Comparison of ENCODE assay signal across 8 cellular contexts in genomic region chr11:117226388-117227385, GRCh38. TPM values are rescaled to one million over a fixed set of nuclear protein-coding genes. Genes with fewer than 3 reads are reported as not detected.
DNase-seq lines count a peak whose midpoint lies in the region; ATAC-seq, FAIRE-seq and TF ChIP-seq lines count a peak whose summit lies in the region.

No MANE protein-coding gene starts in this region.

- no peak for TF ChIP-seq POLR2A in HCT116 (IDR thresholded peaks at IDR 0.05; ENCODE audit: borderline replicate concordance, extremely low read depth, insufficient read depth, insufficient read length)

- DNase-seq in DMS53 (lab: John Stamatoyannopoulos, UW) (peak; percentile 91), HCT116 (ENCODE audit: low read depth, low spot score) (peak; percentile 65), NCI-H1694 treated with DMSO at 0.1 percent for 48 hours (lab: John Stamatoyannopoulos, UW) (peak; percentile 80), caudate nucleus (lab: John Stamatoyannopoulos, UW) (peak in 34 of 61 donors; percentile 11 to 80 (median 34)), keratinocyte (ENCODE audit: low read depth, low spot score) (peak; percentile 35)
- peak; percentile 21 for DNase-seq in stimulated activated CD4-positive, alpha-beta T cell treated with anti-CD3 and anti-CD28 coated beads, Interleukin-4, amount 100 ng/mL, for 1 hour

- CTCF ChIA-PET in HCT116 (lab: Charles Lee), result interaction anchor here (1.0 to 2.8 kb wide), 6 partner anchors 12 to 713 kb away, joined by 3 to 30 read pairs (median 6); partner anchors contain the start of genes APOA5 and SIDT2

- POLR2A ChIA-PET in HCT116 (lab: Charles Lee), result interaction anchor here (1.4 kb wide), 1 partner anchor 48 kb away, joined by 3 read pairs; the partner anchor contains the start of gene SIDT2

- H2AFZ ChIP-seq in HCT116 (ENCODE audit: low read depth, low read length, poor library complexity, severe bottlenecking) (no peak overlapping the region), SU-DHL-6 (ENCODE audit: low read depth, low read length, severe bottlenecking) (no peak overlapping the region), keratinocyte (ENCODE audit: control insufficient read depth, low read length) (no peak overlapping the region)

- H3F3A ChIP-seq in SU-DHL-6 (ENCODE audit: insufficient read depth), result 0 out of 2 replicates have a peak, but pooled peaks cover 11% of the 10 kb centered on the region

- H3K4me1 ChIP-seq in HCT116 (ENCODE audit: control insufficient read depth in 1 of 2, insufficient read depth in 2 of 2, low read length in 2 of 2), result peaks cover 14 to 24% of the 10 kb centered on the region in 2 experiments; a peak in 3 of 4 replicates
- peaks cover 9% of the 10 kb centered on the region for H3K4me1 ChIP-seq in keratinocyte (ENCODE audit: control insufficient read depth, extremely low read depth, insufficient read depth, low read length)

- intact Hi-C loops in HCT116 (cut with micrococcal nuclease), result loop anchor here (1.0 to 5.0 kb wide), 5 partner anchors 45 to 494 kb away; partner anchors contain the start of gene APOA5

- TF ChIP-seq CTCF in HCT116 (IDR thresholded peaks at IDR 0.05 in 2 of 3, conservative IDR thresholded peaks at IDR 0.05 in 1 of 3; ENCODE audit: borderline replicate concordance in 1 of 3, insufficient read depth in 1 of 3, low read depth in 2 of 3, low read length in 2 of 3) (peak; percentile 67 to 91 (median 79)), SU-DHL-6 (IDR thresholded peaks at IDR 0.05; ENCODE audit: insufficient read depth, low read length, poor library complexity, severe bottlenecking) (peak; percentile 63), keratinocyte (optimal IDR thresholded peaks at IDR 0.05 in 1 of 3, IDR thresholded peaks at IDR 0.05 in 1 of 3, conservative IDR thresholded peaks at IDR 0.05 in 1 of 3; ENCODE audit: extremely low read depth in 1 of 3, insufficient read depth in 2 of 3, low read length in 3 of 3) (peak; percentile 69 to 76 (median 76))

- H3K4me2 ChIP-seq in HCT116 (ENCODE audit: low read length) (no peak overlapping the region), SU-DHL-6 (ENCODE audit: low read depth, low read length, poor library complexity, severe bottlenecking) (no peak overlapping the region), keratinocyte (ENCODE audit: control insufficient read depth, extremely low read depth, insufficient read depth, low read depth, low read length) (no peak overlapping the region)

- H3K4me3 ChIP-seq in HCT116 (replicated peaks in 1 of 2; ENCODE audit: low read depth in 1 of 2, low read length in 2 of 2) (no peak overlapping the region), SU-DHL-6 (ENCODE audit: insufficient read depth, low read length, poor library complexity, severe bottlenecking) (no peak overlapping the region), keratinocyte (ENCODE audit: control insufficient read depth in 2 of 3, extremely low read depth in 1 of 3, insufficient read depth in 2 of 3, low read depth in 1 of 3, low read length in 3 of 3) (no peak overlapping the region)

- ATAC-seq in HCT116 (peak; percentile 75), HG03135 (IDR thresholded peaks at IDR 0.05; ENCODE audit: unreplicated experiment) (no peak)

- BruUV-seq in HCT116 (replicated peaks; lab: Mats Ljungman, UMichigan), result no TSS peak

- H3K9ac ChIP-seq in HCT116 (ENCODE audit: low read length) (no peak overlapping the region), SU-DHL-6 (ENCODE audit: low read length) (no peak overlapping the region), keratinocyte (ENCODE audit: control insufficient read depth, extremely low read depth, insufficient read depth, low read length) (no peak overlapping the region)

- H3K27me3 ChIP-seq in HCT116 (ENCODE audit: insufficient read depth, low read length), result no peaks in the 10 kb centered on the region
- no peaks in the 10 kb centered on the region for H3K27me3 ChIP-seq in SU-DHL-6 (ENCODE audit: low read length)
- H3K27me3 ChIP-seq in keratinocyte (ENCODE audit: control insufficient read depth, extremely low read depth, insufficient read depth, low read length), result no peaks in the 10 kb centered on the region

- peak; percentile 94 for TF ChIP-seq RAD21 in HCT116 (IDR thresholded peaks at IDR 0.05; ENCODE audit: low read depth)

- no peaks in the 10 kb centered on the region for H4K20me1 ChIP-seq in HCT116 (ENCODE audit: insufficient read depth)
- H4K20me1 ChIP-seq in SU-DHL-6 (ENCODE audit: low read depth, low read length), result no peaks in the 10 kb centered on the region
- no peaks in the 10 kb centered on the region for H4K20me1 ChIP-seq in keratinocyte (ENCODE audit: control insufficient read depth, extremely low read depth, insufficient read depth, low read length)

- H3K79me2 ChIP-seq in HCT116 (ENCODE audit: insufficient read depth, low read length) (peaks cover 20% of the 10 kb centered on the region), SU-DHL-6 (ENCODE audit: insufficient read depth, low read length) (peaks cover 17% of the 10 kb centered on the region), keratinocyte (ENCODE audit: control insufficient read depth, insufficient read depth, low read length) (peaks cover 25% of the 10 kb centered on the region)

- H3K9me1 ChIP-seq in keratinocyte (ENCODE audit: control insufficient read depth, extremely low read depth, insufficient read depth, low read length), result peaks cover 2% of the 10 kb centered on the region

- RAD21 ChIA-PET in HCT116 (lab: Charles Lee; ENCODE audit: low non-redundant PET in 1 of 2, low total read pairs in 2 of 2, uncharacterized antibody in 2 of 2, unreplicated experiment in 2 of 2), result interaction anchor here (0.8 to 1.2 kb wide), 5 partner anchors 45 to 435 kb away, joined by 3 read pairs; partner anchors contain the start of gene APOA5 (in 1 of the 2)

- dilution Hi-C loops in keratinocyte (cut with MboI; ENCODE audit: extremely low pct_ligation_motif_present, low sequenced_read_pairs), result no loop called here

- peak; percentile 69 for FAIRE-seq in keratinocyte (lab: Jason Lieb, UNC)

- H3K9me3 ChIP-seq in HCT116 (ENCODE audit: control insufficient read depth in 1 of 2, insufficient read depth in 1 of 2, low read depth in 1 of 2, low read length in 2 of 2), result no peaks in the 10 kb centered on the region
- no peaks in the 10 kb centered on the region for H3K9me3 ChIP-seq in SU-DHL-6 (ENCODE audit: insufficient read depth, low read length)
- no peaks in the 10 kb centered on the region for H3K9me3 ChIP-seq in keratinocyte (ENCODE audit: control insufficient read depth, low read depth, low read length)

- no peaks in the 10 kb centered on the region for H3K9me2 ChIP-seq in HCT116 (ENCODE audit: insufficient read depth)
- no peaks in the 10 kb centered on the region for H3K9me2 ChIP-seq in SU-DHL-6 (replicated peaks; ENCODE audit: insufficient read depth, low read length)

- H3K36me3 ChIP-seq in HCT116 (ENCODE audit: control insufficient read depth in 1 of 2, insufficient read depth in 2 of 2, low read length in 2 of 2), result peaks cover 9 to 12% of the 10 kb centered on the region in 2 experiments; a peak in 3 of 4 replicates
- no peaks in the 10 kb centered on the region for H3K36me3 ChIP-seq in SU-DHL-6 (ENCODE audit: low read length)
- peaks cover 43 to 50% of the 10 kb centered on the region in 2 experiments for H3K36me3 ChIP-seq in keratinocyte (ENCODE audit: control insufficient read depth in 2 of 2, extremely low read depth in 1 of 2, insufficient read depth in 2 of 2, low read length in 2 of 2)

- H3K27ac ChIP-seq in HCT116 (ENCODE audit: low read depth, low read length) (no peak overlapping the region), SU-DHL-6 (ENCODE audit: low read depth, low read length) (no peak overlapping the region), caudate nucleus (ENCODE audit: low read depth, low read length) (no peak overlapping the region), keratinocyte (ENCODE audit: control insufficient read depth, insufficient read depth, low read length) (no peak overlapping the region)

RNA-seq across cellular contexts. Expression of gene PCSK7, which starts 5.2 kb away (rescaled TPM):
- 30.0 TPM for total RNA-seq in HCT116 (2021; ENCODE audit: unreplicated experiment)
- polyA plus RNA-seq in HCT116 (2012), result 10.9 and 12.5 TPM in 2 replicates
- polyA plus RNA-seq in keratinocyte, result 32.9 to 48.6 TPM (median 35.4 TPM) in 3 replicates
- polyA plus RNA-seq in keratinocyte (2011; ENCODE audit: low read depth), result 15.4 TPM
- 21.9 and 32.8 TPM in 2 replicates for polyA plus RNA-seq in keratinocyte (2011; cell fraction: cytosol; rRNA removed)
- 113 and 135 TPM in 2 replicates for polyA plus RNA-seq in keratinocyte (2011; cell fraction: nucleus; rRNA removed)
- 23.6 and 36.6 TPM in 2 replicates for polyA plus RNA-seq in keratinocyte (2012; ENCODE audit: low replicate concordance)
- 54.1 to 67.0 TPM (median 58.0 TPM) in 3 replicates for polyA minus RNA-seq in keratinocyte
- 55.1 TPM for polyA minus RNA-seq in keratinocyte (2011; cell fraction: cytosol; rRNA and poly(A)+ RNA removed)
- polyA minus RNA-seq in keratinocyte (2011; cell fraction: nucleus; rRNA and poly(A)+ RNA removed), result 59.5 and 89.2 TPM in 2 replicates

RNA-seq across cellular contexts. Expression of gene RNF214, which starts 5.8 kb away (rescaled TPM):
- 29.3 TPM for total RNA-seq in HCT116 (2021; ENCODE audit: unreplicated experiment)
- 21.0 and 21.1 TPM in 2 replicates for polyA plus RNA-seq in HCT116 (2012)
- polyA plus RNA-seq in keratinocyte, result 8.1 to 11.8 TPM (median 11.3 TPM) in 3 replicates
- polyA plus RNA-seq in keratinocyte (2011; ENCODE audit: low read depth), result 25.3 TPM
- 10.0 and 10.2 TPM in 2 replicates for polyA plus RNA-seq in keratinocyte (2011; cell fraction: cytosol; rRNA removed)
- polyA plus RNA-seq in keratinocyte (2011; cell fraction: nucleus; rRNA removed), result 16.0 and 16.9 TPM in 2 replicates
- 8.7 and 8.8 TPM in 2 replicates for polyA plus RNA-seq in keratinocyte (2012; ENCODE audit: low replicate concordance)
- 19.0 to 33.1 TPM (median 21.6 TPM) in 3 replicates for polyA minus RNA-seq in keratinocyte
- 9.0 TPM for polyA minus RNA-seq in keratinocyte (2011; cell fraction: cytosol; rRNA and poly(A)+ RNA removed)
- 11.7 and 14.7 TPM in 2 replicates for polyA minus RNA-seq in keratinocyte (2011; cell fraction: nucleus; rRNA and poly(A)+ RNA removed)

RNA-seq across cellular contexts. Expression of gene TAGLN, which starts 27.5 kb away (rescaled TPM):
- total RNA-seq in HCT116 (2021; ENCODE audit: unreplicated experiment), result 10.0 TPM
- polyA plus RNA-seq in HCT116 (2012), result 15.2 and 16.1 TPM in 2 replicates
- 20.5 to 85.4 TPM (median 26.6 TPM) in 3 replicates for polyA plus RNA-seq in keratinocyte
- 72.5 TPM for polyA plus RNA-seq in keratinocyte (2011; ENCODE audit: low read depth)
- polyA plus RNA-seq in keratinocyte (2011; cell fraction: cytosol; rRNA removed), result 56.0 and 112 TPM in 2 replicates
- polyA plus RNA-seq in keratinocyte (2011; cell fraction: nucleus; rRNA removed), result 50.5 and 81.3 TPM in 2 replicates
- polyA plus RNA-seq in keratinocyte (2012; ENCODE audit: low replicate concordance), result 14.5 and 64.7 TPM in 2 replicates
- polyA minus RNA-seq in keratinocyte, result 4.3 to 37.9 TPM (median 8.0 TPM) in 3 replicates
- 25.7 TPM for polyA minus RNA-seq in keratinocyte (2011; cell fraction: cytosol; rRNA and poly(A)+ RNA removed)
- polyA minus RNA-seq in keratinocyte (2011; cell fraction: nucleus; rRNA and poly(A)+ RNA removed), result 18.9 and 34.0 TPM in 2 replicates

RNA-seq across cellular contexts. Expression of gene SIDT2, which starts 48.1 kb away (rescaled TPM):
- 37.0 TPM for total RNA-seq in HCT116 (2021; ENCODE audit: unreplicated experiment)
- polyA plus RNA-seq in HCT116 (2012), result 22.3 and 26.2 TPM in 2 replicates
- polyA plus RNA-seq in keratinocyte, result 9.8 to 14.3 TPM (median 12.6 TPM) in 3 replicates
- 24.4 TPM for polyA plus RNA-seq in keratinocyte (2011; ENCODE audit: low read depth)
- 11.1 and 11.9 TPM in 2 replicates for polyA plus RNA-seq in keratinocyte (2011; cell fraction: cytosol; rRNA removed)
- polyA plus RNA-seq in keratinocyte (2011; cell fraction: nucleus; rRNA removed), result 53.7 and 63.4 TPM in 2 replicates
- 11.4 and 17.9 TPM in 2 replicates for polyA plus RNA-seq in keratinocyte (2012; ENCODE audit: low replicate concordance)
- 34.9 to 72.0 TPM (median 34.9 TPM) in 3 replicates for polyA minus RNA-seq in keratinocyte
- 13.2 TPM for polyA minus RNA-seq in keratinocyte (2011; cell fraction: cytosol; rRNA and poly(A)+ RNA removed)
- polyA minus RNA-seq in keratinocyte (2011; cell fraction: nucleus; rRNA and poly(A)+ RNA removed), result 39.6 and 59.0 TPM in 2 replicates

Comparison
In these comparisons a context has a peak if more than half of its experiments do, and no peak if none do; other contexts are left out.
1. DNase-seq: peak in every context shown above with its lines; median percentile 91 in DMS53; 80 in NCI-H1694 treated with DMSO at 0.1 percent for 48 hours; 65 in HCT116; 35 in keratinocyte; 34 in caudate nucleus; 21 in stimulated activated CD4-positive, alpha-beta T cell treated with anti-CD3 and anti-CD28 coated beads, Interleukin-4, amount 100 ng/mL, for 1 hour.